ENCODE assay signal across 25 cellular contexts in the genomic region with DNA sequence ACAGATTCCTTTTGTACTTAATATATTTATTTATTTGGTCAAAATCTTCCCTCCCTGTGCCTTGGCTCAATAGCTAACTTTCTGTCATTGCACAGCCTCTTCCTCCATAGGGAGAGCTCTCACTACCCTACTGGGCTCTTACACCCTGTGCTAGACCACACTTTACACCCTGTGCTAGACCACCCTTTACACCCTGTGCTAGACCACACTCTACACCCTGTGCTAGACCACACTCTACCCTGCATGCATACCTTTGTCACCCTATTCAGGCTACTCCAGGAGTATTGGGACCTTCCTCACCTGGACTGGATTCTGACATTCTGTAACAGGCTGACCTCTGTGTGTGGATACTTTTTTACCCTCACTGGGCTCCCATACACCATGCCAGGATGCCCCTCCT.
A peak's percentile ranks its signal among the peaks of the same experiment; 100 is the strongest.
DNase-seq lines count a peak whose midpoint lies in the region; ATAC-seq and TF ChIP-seq lines count a peak whose summit lies in the region.
"Had no signal": no experiment of that assay in that cellular context is flagged by ENCODE, and none has a peak within 500 bp of the region (broad histone marks: within the 10 kb centered on the region; RNA-seq: fewer than 3 reads in every experiment).

No MANE protein-coding gene starts in this region.

- H3K4me3 ChIP-seq in neuronal stem cell (ENCODE audit: low read length in 2 of 2) (no peak overlapping the region), upper lobe of right lung (no peak overlapping the region)
- H3K4me3 ChIP-seq: BLaER1, GM12878 had no signal

- no peak overlapping the region for H4K8ac ChIP-seq in neuronal stem cell (ENCODE audit: low read depth, low read length)

- no peak overlapping the region for H2BK15ac ChIP-seq in neuronal stem cell (ENCODE audit: low read length)

- no peak overlapping the region for H3K27ac Mint-ChIP-seq in stimulated activated memory B cell treated with anti-CD40 and anti-IgM and Interleukin-4, amounts not matched to agents 10 μg/mL and 1 μg/mL and 100 μg/mL, for 72 hours
- H3K27ac Mint-ChIP-seq: CD14-positive monocyte; CD4-positive, alpha-beta memory T cell; CD4-positive, CD25-positive, alpha-beta regulatory T cell; CD8-positive, alpha-beta memory T cell had no signal

- H2AK5ac ChIP-seq in neuronal stem cell (ENCODE audit: low read depth, low read length): no peak overlapping the region

- no peak overlapping the region for H4K91ac ChIP-seq in neuronal stem cell (ENCODE audit: low read depth, low read length, poor library complexity)

- H3K4me3 Mint-ChIP-seq in stimulated activated memory B cell treated with anti-CD40 and anti-IgM and Interleukin-4, amounts not matched to agents 10 μg/mL and 1 μg/mL and 100 μg/mL, for 72 hours: no peak overlapping the region
- H3K4me3 Mint-ChIP-seq: CD14-positive monocyte; CD4-positive, alpha-beta memory T cell; CD4-positive, CD25-positive, alpha-beta regulatory T cell; CD8-positive, alpha-beta memory T cell had no signal

- no peaks in the 10 kb centered on the region for H3K36me3 Mint-ChIP-seq in stimulated activated memory B cell treated with anti-CD40 and anti-IgM and Interleukin-4, amounts not matched to agents 10 μg/mL and 1 μg/mL and 100 μg/mL, for 72 hours
- H3K36me3 Mint-ChIP-seq: CD14-positive monocyte; CD4-positive, alpha-beta memory T cell; CD4-positive, CD25-positive, alpha-beta regulatory T cell had no signal

- H2BK12ac ChIP-seq in neuronal stem cell (ENCODE audit: low read length): no peak overlapping the region

- H3K27me3 Mint-ChIP-seq in stimulated activated memory B cell treated with anti-CD40 and anti-IgM and Interleukin-4, amounts not matched to agents 10 μg/mL and 1 μg/mL and 100 μg/mL, for 72 hours: no peaks in the 10 kb centered on the region
- H3K27me3 Mint-ChIP-seq: CD4-positive, CD25-positive, alpha-beta regulatory T cell; CD8-positive, alpha-beta memory T cell had no signal

- H2BK5ac ChIP-seq in neuronal stem cell (ENCODE audit: low read length): no peak overlapping the region

- H3K9ac ChIP-seq in neuronal stem cell (ENCODE audit: low read depth, low read length, poor library complexity): no peak overlapping the region
- H3K9ac ChIP-seq: BLaER1 had no signal

- H3K18ac ChIP-seq in neuronal stem cell (ENCODE audit: low read length): peak overlapping the region; percentile 72

- H3K27me3 ChIP-seq in neuronal stem cell (ENCODE audit: control insufficient read depth in 3 of 3, insufficient read depth in 3 of 3, low read depth in 1 of 3, low read length in 3 of 3) (no peaks in the 10 kb centered on the region), upper lobe of right lung (no peaks in the 10 kb centered on the region)
- H3K27me3 ChIP-seq: BE2C, BLaER1 had no signal

- H3K27ac ChIP-seq in neuronal stem cell (replicated peaks; ENCODE audit: low read length) (no peak overlapping the region), upper lobe of right lung (no peak overlapping the region)
- H3K27ac ChIP-seq: BLaER1 had no signal

- no peak overlapping the region for H3K4ac ChIP-seq in neuronal stem cell (ENCODE audit: low read length)

- no peak overlapping the region for H2AFZ ChIP-seq in neuronal stem cell (ENCODE audit: low read length)

- no peak overlapping the region for H3K23ac ChIP-seq in neuronal stem cell (ENCODE audit: low read depth, low read length, poor library complexity)

- H3K14ac ChIP-seq in neuronal stem cell (ENCODE audit: low read length): no peak overlapping the region

- H3K9me3 ChIP-seq in neuronal stem cell (replicated peaks in 1 of 2; ENCODE audit: control insufficient read depth in 2 of 2, insufficient read depth in 1 of 2, low read depth in 1 of 2, low read length in 2 of 2): no peaks in the 10 kb centered on the region
- H3K9me3 ChIP-seq in upper lobe of right lung: no peaks in the 10 kb centered on the region
- H3K9me3 ChIP-seq: BE2C, BLaER1 had no signal

- no peak for DNase-seq in neuronal stem cell (ENCODE audit: low spot score)
- DNase-seq in sciatic nerve (ENCODE audit: low spot score): no peak
- no peak for DNase-seq in upper lobe of right lung
- DNase-seq in NCI-H226: no peak
- DNase-seq: 8988T; ACHN; BE2C; C1 segment of cervical spinal cord; CD4-positive, alpha-beta memory T cell; CD4-positive, CD25-positive, alpha-beta regulatory T cell; CD8-positive, alpha-beta memory T cell; COR-L47; DMS 273 treated with DMSO at 0.1 percent for 48 hours; DMS153; DMS53; DMS79; DND-41; EL; GDM1 had no signal

- TF ChIP-seq CTCF in upper lobe of right lung (IDR thresholded peaks at IDR 0.05): no peak

- no peak overlapping the region for H3K4me2 ChIP-seq in neuronal stem cell (ENCODE audit: insufficient read depth, low read length, poor library complexity, severe bottlenecking)
- H3K4me2 ChIP-seq: BLaER1 had no signal

- peak; percentile 15 for ATAC-seq in sciatic nerve
- peak; percentile 25 for ATAC-seq in stimulated activated memory B cell treated with anti-CD40 and anti-IgM and Interleukin-4, amounts not matched to agents 10 μg/mL and 1 μg/mL and 100 μg/mL, for 72 hours
- peak; percentile 35 for ATAC-seq in upper lobe of right lung
- no peak for ATAC-seq in HG02763 (IDR thresholded peaks at IDR 0.05; ENCODE audit: unreplicated experiment)
- ATAC-seq in GM19397 (IDR thresholded peaks at IDR 0.05; ENCODE audit: unreplicated experiment): no peak
- ATAC-seq: GM12878 had no signal

- no peaks in the 10 kb centered on the region for H3K79me1 ChIP-seq in neuronal stem cell (ENCODE audit: low read depth, low read length)

- H3K36me3 ChIP-seq in neuronal stem cell (replicated peaks in 1 of 2; ENCODE audit: control insufficient read depth in 2 of 2, insufficient read depth in 2 of 2, low read length in 2 of 2): no peaks in the 10 kb centered on the region
- no peaks in the 10 kb centered on the region for H3K36me3 ChIP-seq in upper lobe of right lung
- H3K36me3 ChIP-seq: BE2C, BLaER1 had no signal

- H2BK120ac ChIP-seq in neuronal stem cell (ENCODE audit: low read depth, low read length): no peak overlapping the region

- H3K4me1 Mint-ChIP-seq in stimulated activated memory B cell treated with anti-CD40 and anti-IgM and Interleukin-4, amounts not matched to agents 10 μg/mL and 1 μg/mL and 100 μg/mL, for 72 hours: no peaks in the 10 kb centered on the region
- H3K4me1 Mint-ChIP-seq: CD14-positive monocyte; CD4-positive, alpha-beta memory T cell; CD4-positive, CD25-positive, alpha-beta regulatory T cell; CD8-positive, alpha-beta memory T cell had no signal

- intact Hi-C loops in sciatic nerve (cut with DNase I) (no loop called here), upper lobe of right lung (cut with DNase I) (no loop called here)

- no peaks in the 10 kb centered on the region for H3K4me1 ChIP-seq in neuronal stem cell (ENCODE audit: control insufficient read depth in 2 of 2, insufficient read depth in 1 of 2, low read depth in 1 of 2, low read length in 2 of 2)
- H3K4me1 ChIP-seq in upper lobe of right lung: no peaks in the 10 kb centered on the region
- H3K4me1 ChIP-seq: BE2C, BLaER1 had no signal

- H3K9me3 Mint-ChIP-seq in stimulated activated memory B cell treated with anti-CD40 and anti-IgM and Interleukin-4, amounts not matched to agents 10 μg/mL and 1 μg/mL and 100 μg/mL, for 72 hours: no peaks in the 10 kb centered on the region

Comparison
In these comparisons a context has a peak if more than half of its experiments do, and no peak if none do; other contexts are left out.
1. ATAC-seq: peak in sciatic nerve (single experiment), stimulated activated memory B cell treated with anti-CD40 and anti-IgM and Interleukin-4, amounts not matched to agents 10 μg/mL and 1 μg/mL and 100 μg/mL, for 72 hours (single experiment) and upper lobe of right lung (single experiment); none in HG02763 (single experiment) and GM19397 (single experiment).